Comparison of ENCODE assay signal across 8 cellular contexts in genomic region chrX:15686818-15687685, GRCh38. TPM values are rescaled to one million over a fixed set of nuclear protein-coding genes. Genes with fewer than 3 reads are reported as not detected.
DNase-seq lines count a peak whose midpoint lies in the region; ATAC-seq and TF ChIP-seq lines count a peak whose summit lies in the region.

No MANE protein-coding gene starts in this region.

- DNase-seq in NCI-H2081 (lab: John Stamatoyannopoulos, UW) (peak; percentile 54 to 68), NCI-H2081 treated with DMSO at 0.1 percent for 48 hours (lab: John Stamatoyannopoulos, UW) (no peak), NCI-H2107 treated with DMSO at 0.1 percent for 48 hours (lab: John Stamatoyannopoulos, UW; ENCODE audit: unreplicated experiment) (peak; percentile 35), left lung (no peak)
- DNase-seq in central memory CD8-positive, alpha-beta T cell (ENCODE audit: low spot score in 2 of 2): peak; percentile 21 to 50
- DNase-seq in stimulated activated CD8-positive, alpha-beta memory T cell treated with anti-CD3 and anti-CD28 coated beads, Interleukin-4, amount 100 ng/mL, for 24 hours (ENCODE audit: low read depth): peak; percentile 25

- H3K27me3 ChIP-seq in left lung: no peaks in the 10 kb centered on the region

- peaks cover 15% of the 10 kb centered on the region for H3K36me3 Mint-ChIP-seq in central memory CD8-positive, alpha-beta T cell (ENCODE audit: insufficient read depth)

- no peak overlapping the region for H3K4me3 Mint-ChIP-seq in central memory CD8-positive, alpha-beta T cell

- H3K27ac ChIP-seq in left lung: no peak overlapping the region

- H3K27ac Mint-ChIP-seq in central memory CD8-positive, alpha-beta T cell (ENCODE audit: low read depth): no peak overlapping the region

- H3K9me3 Mint-ChIP-seq in central memory CD8-positive, alpha-beta T cell: no peaks in the 10 kb centered on the region

- H3K27me3 Mint-ChIP-seq in central memory CD8-positive, alpha-beta T cell: no peaks in the 10 kb centered on the region

- no peaks in the 10 kb centered on the region for H3K9me3 ChIP-seq in left lung

- H3K4me1 ChIP-seq in left lung: no peaks in the 10 kb centered on the region

- peaks cover 0 to 20% of the 10 kb centered on the region in 2 donors for H3K36me3 ChIP-seq in left lung

- H3K4me1 Mint-ChIP-seq in central memory CD8-positive, alpha-beta T cell: peaks cover 5% of the 10 kb centered on the region

- peak; percentile 54 to 63 for TF ChIP-seq CTCF in left lung (IDR thresholded peaks at IDR 0.05)

- intact Hi-C loops in left lung (cut with DNase I): no loop called here

- ATAC-seq in HG02852 (IDR thresholded peaks at IDR 0.05; ENCODE audit: unreplicated experiment) (peak; percentile 97), left lung (peak; percentile 95)
- peak; percentile 48 to 55 for ATAC-seq in activated CD4-positive, CD25-positive, alpha-beta regulatory T cell treated with anti-CD3 and anti-CD28 coated beads, Interleukin-2, amount 50 U/mL, for 24 hours
- peak; percentile 77 for ATAC-seq in central memory CD8-positive, alpha-beta T cell (replicated peaks; ENCODE audit: extremely low read depth, poor library complexity, severe bottlenecking)

- no peak overlapping the region for H3K4me3 ChIP-seq in left lung

RNA-seq across cellular contexts. Expression of gene CLTRN, which starts 22.4 kb away (rescaled TPM):
- total RNA-seq in left lung: 1 to 10 TPM in 1 of 2 donors, under 1 TPM in 1; 0.39 to 1.3 TPM

RNA-seq across cellular contexts. Expression of gene CA5B, which starts 51.0 kb away (rescaled TPM):
- total RNA-seq in left lung: 10 to 100 TPM; 10.7 to 13.7 TPM

Comparison
In these comparisons a context has a peak if more than half of its experiments do, and no peak if none do; other contexts are left out.
1. DNase-seq: peak in NCI-H2081 (2 of 2), NCI-H2107 treated with DMSO at 0.1 percent for 48 hours (single experiment), central memory CD8-positive, alpha-beta T cell (2 of 2) and stimulated activated CD8-positive, alpha-beta memory T cell treated with anti-CD3 and anti-CD28 coated beads, Interleukin-4, amount 100 ng/mL, for 24 hours (single experiment); none in NCI-H2081 treated with DMSO at 0.1 percent for 48 hours (single experiment) and left lung (0 of 2).
2. Peak in every context shown above with its lines, with median percentiles within 50 percentile points of each other: ATAC-seq.